18 cellular contexts compared by ENCODE assay signal in genomic region chr9:6219981-6220380, GRCh38. TPM values are rescaled to one million over a fixed set of nuclear protein-coding genes. Genes with fewer than 3 reads are reported as not detected.
"Had no signal": no experiment of that assay in that cellular context is flagged by ENCODE, and none has a peak within 500 bp of the region (broad histone marks: within the 10 kb centered on the region; RNA-seq: fewer than 3 reads in every experiment).

No MANE protein-coding gene starts in this region.

- ATAC-seq: naive thymus-derived CD4-positive, alpha-beta T cell; pancreas had no signal

- DNase-seq: activated CD4-positive, alpha-beta T cell treated with anti-CD3 and anti-CD28 coated beads, Interleukin-2, amount 10 ng/mL, durations not matched to agents 7 days and 5 days; activated CD4-positive, CD25-positive, alpha-beta regulatory T cell; activated naive CD8-positive, alpha-beta T cell treated with anti-CD3 and anti-CD28 coated beads for 36 hours; amygdala; effector memory CD4-positive, alpha-beta T cell; hypothalamus; kidney glomerular epithelial cell; mammary epithelial cell; naive thymus-derived CD4-positive, alpha-beta T cell; pancreas; small intestine; SW 1271; testis had no signal

- H3K36me3 ChIP-seq: pancreas, SJSA1 had no signal

- H3K9me3 ChIP-seq: pancreas, SJSA1, testis had no signal

- H3K27me3 ChIP-seq: pancreas, SJSA1, testis had no signal

- H3K27ac ChIP-seq: pancreas, SJSA1, testis had no signal

- H3K4me1 ChIP-seq: SJSA1, testis had no signal

- H3K4me3 ChIP-seq: pancreas, SJSA1, testis had no signal

- FAIRE-seq: pancreas, small intestine, urothelium cell line had no signal

RNA-seq across cellular contexts. Expression of gene IL33, which starts 4.4 kb away (rescaled TPM):
- total RNA-seq: activated CD4-positive, alpha-beta T cell treated with anti-CD3 and anti-CD28 coated beads, Interleukin-2, amount 10 ng/mL, durations not matched to agents 7 days and 5 days; activated naive CD8-positive, alpha-beta T cell treated with anti-CD3 and anti-CD28 coated beads for 36 hours; activated T-helper 1 cell treated with anti-CD3 and anti-CD28 coated beads, Interleukin-12 subunit alpha, Interleukin-12 subunit beta, Interleukin-2, Interleukin-4 antibody, amounts not matched to agents 30 ng/mL and 10 ng/mL and 1 ng/mL, durations not matched to agents 14 hours and 24 hours and 36 hours; mononuclear cell; naive thymus-derived CD4-positive, alpha-beta T cell; SJSA1; T-helper 2 cell treated with Interferon-gamma antibody and Interleukin-4, amounts not matched to agents 100 ng/mL and 5 ng/mL, for 36 hours had no signal
- polyA plus RNA-seq: naive thymus-derived CD4-positive, alpha-beta T cell had no signal
